In the genomic region with DNA sequence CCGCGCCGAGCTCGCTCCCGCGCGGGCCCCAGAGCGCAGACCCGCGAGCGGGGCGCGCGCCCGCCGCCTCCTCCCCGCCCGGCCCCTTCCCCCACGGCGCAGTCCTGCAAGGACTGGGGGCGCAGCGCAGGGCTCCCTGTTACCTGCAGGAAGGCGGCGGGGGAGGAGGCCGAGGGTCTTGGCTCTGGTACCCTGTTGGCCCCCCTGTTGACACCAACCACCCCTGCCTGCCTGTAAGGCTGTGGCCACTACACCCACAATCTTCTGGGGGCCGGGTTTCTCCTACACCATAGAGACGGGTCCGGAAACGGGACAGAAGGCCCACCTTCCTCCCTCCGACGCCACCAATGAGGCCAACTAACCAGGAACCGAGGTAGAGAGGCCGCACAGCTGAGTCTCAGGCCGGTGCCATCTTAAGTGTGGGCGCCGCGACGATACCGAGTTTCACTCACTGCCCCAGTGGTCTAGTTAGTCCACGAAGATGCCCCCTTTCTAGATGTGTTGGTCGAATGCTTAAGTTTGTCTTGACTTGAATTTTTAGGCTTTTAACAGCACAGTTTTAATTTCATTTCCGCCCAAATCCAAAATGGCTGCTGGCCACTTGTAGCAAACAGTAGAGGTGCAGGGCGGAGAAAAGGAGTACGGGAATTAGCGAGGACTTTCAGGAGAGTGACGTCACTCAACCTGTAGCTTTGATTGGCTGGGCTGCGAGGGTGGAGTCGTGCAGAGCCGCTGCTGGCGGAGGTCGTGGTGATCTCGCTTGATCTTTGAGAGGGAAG, we compare ENCODE assay signal across 1 cellular context.
TF ChIP-seq lines count a peak whose summit lies in the region.

A gene with protein sequence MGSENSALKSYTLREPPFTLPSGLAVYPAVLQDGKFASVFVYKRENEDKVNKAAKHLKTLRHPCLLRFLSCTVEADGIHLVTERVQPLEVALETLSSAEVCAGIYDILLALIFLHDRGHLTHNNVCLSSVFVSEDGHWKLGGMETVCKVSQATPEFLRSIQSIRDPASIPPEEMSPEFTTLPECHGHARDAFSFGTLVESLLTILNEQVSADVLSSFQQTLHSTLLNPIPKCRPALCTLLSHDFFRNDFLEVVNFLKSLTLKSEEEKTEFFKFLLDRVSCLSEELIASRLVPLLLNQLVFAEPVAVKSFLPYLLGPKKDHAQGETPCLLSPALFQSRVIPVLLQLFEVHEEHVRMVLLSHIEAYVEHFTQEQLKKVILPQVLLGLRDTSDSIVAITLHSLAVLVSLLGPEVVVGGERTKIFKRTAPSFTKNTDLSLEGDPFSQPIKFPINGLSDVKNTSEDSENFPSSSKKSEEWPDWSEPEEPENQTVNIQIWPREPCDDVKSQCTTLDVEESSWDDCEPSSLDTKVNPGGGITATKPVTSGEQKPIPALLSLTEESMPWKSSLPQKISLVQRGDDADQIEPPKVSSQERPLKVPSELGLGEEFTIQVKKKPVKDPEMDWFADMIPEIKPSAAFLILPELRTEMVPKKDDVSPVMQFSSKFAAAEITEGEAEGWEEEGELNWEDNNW (minus strand): TSS at position 252 of the 779 bp plus-strand sequence. CDS start 5,056 bp downstream, outside the sequence.

TF ChIP-seq in HepG2, 621 proteins besides CTCF, POLR2A, EP300 and RAD21 (continued from another document and continues in another):
- TF ChIP-seq, protein P1, sequence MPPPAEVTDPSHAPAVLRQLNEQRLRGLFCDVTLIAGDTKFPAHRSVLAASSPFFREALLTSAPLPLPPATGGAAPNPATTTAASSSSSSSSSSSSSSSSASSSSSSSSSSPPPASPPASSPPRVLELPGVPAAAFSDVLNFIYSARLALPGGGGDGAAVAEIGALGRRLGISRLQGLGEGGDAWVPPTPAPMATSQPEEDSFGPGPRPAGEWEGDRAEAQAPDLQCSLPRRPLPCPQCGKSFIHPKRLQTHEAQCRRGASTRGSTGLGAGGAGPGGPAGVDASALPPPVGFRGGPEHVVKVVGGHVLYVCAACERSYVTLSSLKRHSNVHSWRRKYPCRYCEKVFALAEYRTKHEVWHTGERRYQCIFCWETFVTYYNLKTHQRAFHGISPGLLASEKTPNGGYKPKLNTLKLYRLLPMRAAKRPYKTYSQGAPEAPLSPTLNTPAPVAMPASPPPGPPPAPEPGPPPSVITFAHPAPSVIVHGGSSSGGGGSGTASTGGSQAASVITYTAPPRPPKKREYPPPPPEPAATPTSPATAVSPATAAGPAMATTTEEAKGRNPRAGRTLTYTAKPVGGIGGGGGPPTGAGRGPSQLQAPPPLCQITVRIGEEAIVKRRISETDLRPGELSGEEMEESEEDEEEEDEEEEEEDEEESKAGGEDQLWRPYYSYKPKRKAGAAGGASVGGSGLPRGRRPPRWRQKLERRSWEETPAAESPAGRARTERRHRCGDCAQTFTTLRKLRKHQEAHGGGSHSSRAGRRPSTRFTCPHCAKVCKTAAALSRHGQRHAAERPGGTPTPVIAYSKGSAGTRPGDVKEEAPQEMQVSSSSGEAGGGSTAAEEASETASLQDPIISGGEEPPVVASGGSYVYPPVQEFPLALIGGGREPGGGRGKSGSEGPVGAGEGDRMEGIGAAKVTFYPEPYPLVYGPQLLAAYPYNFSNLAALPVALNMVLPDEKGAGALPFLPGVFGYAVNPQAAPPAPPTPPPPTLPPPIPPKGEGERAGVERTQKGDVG (CRISPR knock-in tag; IDR thresholded peaks at IDR 0.05; ENCODE audit: borderline replicate concordance), result no peak
- TF ChIP-seq POGZ (CRISPR knock-in tag; IDR thresholded peaks at IDR 0.05) (peak; percentile 99), ZNF660 (CRISPR knock-in tag; IDR thresholded peaks at IDR 0.05; ENCODE audit: borderline replicate concordance, low read depth) (no peak), KMT2B (CRISPR knock-in tag; IDR thresholded peaks at IDR 0.05) (peak; percentile 85), CEBPZ (IDR thresholded peaks at IDR 0.05; ENCODE audit: low read length) (no peak), YEATS4 (CRISPR knock-in tag; IDR thresholded peaks at IDR 0.05; ENCODE audit: borderline replicate concordance) (0 out of 2 replicates have a peak, but pooled peaks have one; percentile 20), ZNF691 (CRISPR knock-in tag; IDR thresholded peaks at IDR 0.05; ENCODE audit: borderline replicate concordance, low read depth) (no peak), ZNF850 (CRISPR knock-in tag; conservative IDR thresholded peaks at IDR 0.05) (no peak), HMGA1 (CRISPR knock-in tag; conservative IDR thresholded peaks at IDR 0.05) (no peak), ZC3H13 (CRISPR knock-in tag; IDR thresholded peaks at IDR 0.05) (no peak), ZNF280B (CRISPR knock-in tag; IDR thresholded peaks at IDR 0.05; ENCODE audit: borderline replicate concordance) (no peak), ZNF160 (CRISPR knock-in tag; IDR thresholded peaks at IDR 0.05) (no peak), NRL (CRISPR knock-in tag; IDR thresholded peaks at IDR 0.05; ENCODE audit: borderline replicate concordance) (no peak), RNF2 (conservative IDR thresholded peaks at IDR 0.05; ENCODE audit: low read depth) (no peak)
- TF ChIP-seq, protein P2, sequence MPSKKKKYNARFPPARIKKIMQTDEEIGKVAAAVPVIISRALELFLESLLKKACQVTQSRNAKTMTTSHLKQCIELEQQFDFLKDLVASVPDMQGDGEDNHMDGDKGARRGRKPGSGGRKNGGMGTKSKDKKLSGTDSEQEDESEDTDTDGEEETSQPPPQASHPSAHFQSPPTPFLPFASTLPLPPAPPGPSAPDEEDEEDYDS (CRISPR knock-in tag; IDR thresholded peaks at IDR 0.05), result no peak; the same call in 1 of the 2 replicates
- TF ChIP-seq, protein P3, sequence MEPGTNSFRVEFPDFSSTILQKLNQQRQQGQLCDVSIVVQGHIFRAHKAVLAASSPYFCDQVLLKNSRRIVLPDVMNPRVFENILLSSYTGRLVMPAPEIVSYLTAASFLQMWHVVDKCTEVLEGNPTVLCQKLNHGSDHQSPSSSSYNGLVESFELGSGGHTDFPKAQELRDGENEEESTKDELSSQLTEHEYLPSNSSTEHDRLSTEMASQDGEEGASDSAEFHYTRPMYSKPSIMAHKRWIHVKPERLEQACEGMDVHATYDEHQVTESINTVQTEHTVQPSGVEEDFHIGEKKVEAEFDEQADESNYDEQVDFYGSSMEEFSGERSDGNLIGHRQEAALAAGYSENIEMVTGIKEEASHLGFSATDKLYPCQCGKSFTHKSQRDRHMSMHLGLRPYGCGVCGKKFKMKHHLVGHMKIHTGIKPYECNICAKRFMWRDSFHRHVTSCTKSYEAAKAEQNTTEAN (CRISPR knock-in tag; conservative IDR thresholded peaks at IDR 0.05), result no peak
- TF ChIP-seq, protein P4, sequence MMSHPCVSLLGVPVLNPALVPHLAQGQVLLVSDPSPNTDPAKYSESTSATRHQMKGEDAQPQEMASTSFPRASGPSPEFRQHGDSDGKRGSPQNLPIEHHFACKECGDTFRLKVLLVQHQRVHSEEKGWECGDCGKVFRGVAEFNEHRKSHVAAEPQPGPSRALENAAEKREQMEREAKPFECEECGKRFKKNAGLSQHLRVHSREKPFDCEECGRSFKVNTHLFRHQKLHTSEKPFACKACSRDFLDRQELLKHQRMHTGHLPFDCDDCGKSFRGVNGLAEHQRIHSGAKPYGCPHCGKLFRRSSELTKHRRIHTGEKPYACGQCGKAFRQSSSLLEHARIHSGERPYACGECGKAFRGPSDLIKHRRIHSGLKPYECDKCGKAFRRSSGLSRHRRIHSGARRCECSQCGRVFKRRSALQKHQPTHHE (CRISPR knock-in tag; IDR thresholded peaks at IDR 0.05; ENCODE audit: borderline replicate concordance), result no peak
- TF ChIP-seq, protein P5, sequence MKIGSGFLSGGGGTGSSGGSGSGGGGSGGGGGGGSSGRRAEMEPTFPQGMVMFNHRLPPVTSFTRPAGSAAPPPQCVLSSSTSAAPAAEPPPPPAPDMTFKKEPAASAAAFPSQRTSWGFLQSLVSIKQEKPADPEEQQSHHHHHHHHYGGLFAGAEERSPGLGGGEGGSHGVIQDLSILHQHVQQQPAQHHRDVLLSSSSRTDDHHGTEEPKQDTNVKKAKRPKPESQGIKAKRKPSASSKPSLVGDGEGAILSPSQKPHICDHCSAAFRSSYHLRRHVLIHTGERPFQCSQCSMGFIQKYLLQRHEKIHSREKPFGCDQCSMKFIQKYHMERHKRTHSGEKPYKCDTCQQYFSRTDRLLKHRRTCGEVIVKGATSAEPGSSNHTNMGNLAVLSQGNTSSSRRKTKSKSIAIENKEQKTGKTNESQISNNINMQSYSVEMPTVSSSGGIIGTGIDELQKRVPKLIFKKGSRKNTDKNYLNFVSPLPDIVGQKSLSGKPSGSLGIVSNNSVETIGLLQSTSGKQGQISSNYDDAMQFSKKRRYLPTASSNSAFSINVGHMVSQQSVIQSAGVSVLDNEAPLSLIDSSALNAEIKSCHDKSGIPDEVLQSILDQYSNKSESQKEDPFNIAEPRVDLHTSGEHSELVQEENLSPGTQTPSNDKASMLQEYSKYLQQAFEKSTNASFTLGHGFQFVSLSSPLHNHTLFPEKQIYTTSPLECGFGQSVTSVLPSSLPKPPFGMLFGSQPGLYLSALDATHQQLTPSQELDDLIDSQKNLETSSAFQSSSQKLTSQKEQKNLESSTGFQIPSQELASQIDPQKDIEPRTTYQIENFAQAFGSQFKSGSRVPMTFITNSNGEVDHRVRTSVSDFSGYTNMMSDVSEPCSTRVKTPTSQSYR (CRISPR knock-in tag; IDR thresholded peaks at IDR 0.05; ENCODE audit: borderline replicate concordance), result peak; percentile 77; the same call in 1 of the 2 replicates
- TF ChIP-seq, protein P6, sequence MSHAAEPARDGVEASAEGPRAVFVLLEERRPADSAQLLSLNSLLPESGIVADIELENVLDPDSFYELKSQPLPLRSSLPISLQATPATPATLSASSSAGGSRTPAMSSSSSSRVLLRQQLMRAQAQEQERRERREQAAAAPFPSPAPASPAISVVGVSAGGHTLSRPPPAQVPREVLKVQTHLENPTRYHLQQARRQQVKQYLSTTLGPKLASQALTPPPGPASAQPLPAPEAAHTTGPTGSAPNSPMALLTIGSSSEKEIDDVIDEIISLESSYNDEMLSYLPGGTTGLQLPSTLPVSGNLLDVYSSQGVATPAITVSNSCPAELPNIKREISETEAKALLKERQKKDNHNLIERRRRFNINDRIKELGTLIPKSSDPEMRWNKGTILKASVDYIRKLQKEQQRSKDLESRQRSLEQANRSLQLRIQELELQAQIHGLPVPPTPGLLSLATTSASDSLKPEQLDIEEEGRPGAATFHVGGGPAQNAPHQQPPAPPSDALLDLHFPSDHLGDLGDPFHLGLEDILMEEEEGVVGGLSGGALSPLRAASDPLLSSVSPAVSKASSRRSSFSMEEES (CRISPR knock-in tag; IDR thresholded peaks at IDR 0.05), result no peak
- TF ChIP-seq, protein P7, sequence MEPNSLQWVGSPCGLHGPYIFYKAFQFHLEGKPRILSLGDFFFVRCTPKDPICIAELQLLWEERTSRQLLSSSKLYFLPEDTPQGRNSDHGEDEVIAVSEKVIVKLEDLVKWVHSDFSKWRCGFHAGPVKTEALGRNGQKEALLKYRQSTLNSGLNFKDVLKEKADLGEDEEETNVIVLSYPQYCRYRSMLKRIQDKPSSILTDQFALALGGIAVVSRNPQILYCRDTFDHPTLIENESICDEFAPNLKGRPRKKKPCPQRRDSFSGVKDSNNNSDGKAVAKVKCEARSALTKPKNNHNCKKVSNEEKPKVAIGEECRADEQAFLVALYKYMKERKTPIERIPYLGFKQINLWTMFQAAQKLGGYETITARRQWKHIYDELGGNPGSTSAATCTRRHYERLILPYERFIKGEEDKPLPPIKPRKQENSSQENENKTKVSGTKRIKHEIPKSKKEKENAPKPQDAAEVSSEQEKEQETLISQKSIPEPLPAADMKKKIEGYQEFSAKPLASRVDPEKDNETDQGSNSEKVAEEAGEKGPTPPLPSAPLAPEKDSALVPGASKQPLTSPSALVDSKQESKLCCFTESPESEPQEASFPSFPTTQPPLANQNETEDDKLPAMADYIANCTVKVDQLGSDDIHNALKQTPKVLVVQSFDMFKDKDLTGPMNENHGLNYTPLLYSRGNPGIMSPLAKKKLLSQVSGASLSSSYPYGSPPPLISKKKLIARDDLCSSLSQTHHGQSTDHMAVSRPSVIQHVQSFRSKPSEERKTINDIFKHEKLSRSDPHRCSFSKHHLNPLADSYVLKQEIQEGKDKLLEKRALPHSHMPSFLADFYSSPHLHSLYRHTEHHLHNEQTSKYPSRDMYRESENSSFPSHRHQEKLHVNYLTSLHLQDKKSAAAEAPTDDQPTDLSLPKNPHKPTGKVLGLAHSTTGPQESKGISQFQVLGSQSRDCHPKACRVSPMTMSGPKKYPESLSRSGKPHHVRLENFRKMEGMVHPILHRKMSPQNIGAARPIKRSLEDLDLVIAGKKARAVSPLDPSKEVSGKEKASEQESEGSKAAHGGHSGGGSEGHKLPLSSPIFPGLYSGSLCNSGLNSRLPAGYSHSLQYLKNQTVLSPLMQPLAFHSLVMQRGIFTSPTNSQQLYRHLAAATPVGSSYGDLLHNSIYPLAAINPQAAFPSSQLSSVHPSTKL (CRISPR knock-in tag; IDR thresholded peaks at IDR 0.05), result no peak; the same call in 1 of the 2 replicates
